Comparison of ENCODE assay signal across 11 cellular contexts in the genomic region with DNA sequence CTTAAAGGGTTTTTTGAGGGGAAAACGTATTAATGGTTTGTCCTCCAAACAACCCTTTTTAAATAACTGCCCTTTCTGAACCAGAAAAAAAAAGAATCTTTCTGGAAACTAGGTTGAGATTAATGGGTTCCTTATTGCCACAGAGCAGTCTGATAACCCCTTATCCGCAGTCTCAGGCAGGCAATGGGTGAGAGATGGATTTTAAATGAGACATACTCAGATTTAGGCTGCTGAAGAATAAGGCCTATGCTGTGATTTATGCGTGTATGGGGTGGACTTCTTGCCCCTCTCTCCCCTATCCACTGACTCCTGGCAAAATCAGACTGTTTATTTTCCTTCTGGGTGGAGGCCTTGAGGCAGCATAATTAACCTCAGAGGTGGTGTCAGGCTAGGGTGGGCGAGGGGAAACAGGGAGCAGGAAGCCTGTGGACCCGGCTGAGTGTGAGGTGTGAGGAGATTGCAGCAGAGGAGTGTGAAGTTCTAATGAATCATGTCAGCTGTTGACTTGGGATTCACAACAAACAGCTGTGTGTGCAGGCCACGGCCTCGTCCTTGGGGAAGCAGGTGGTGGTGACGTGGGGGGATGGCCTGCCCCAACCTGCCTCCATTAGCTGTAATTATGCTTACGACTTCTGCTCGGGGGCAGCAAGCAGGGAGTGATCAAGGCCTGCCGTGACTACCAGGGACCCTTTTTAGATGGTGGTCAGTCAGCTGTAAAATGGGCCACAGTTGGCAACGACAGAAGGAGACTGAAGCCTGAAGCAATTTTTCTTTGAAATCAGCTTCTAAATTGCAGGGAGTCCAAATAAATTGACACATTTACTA.
DNase-seq lines count a peak whose midpoint lies in the region; TF ChIP-seq lines count a peak whose summit lies in the region.
"Had no signal": no experiment of that assay in that cellular context is flagged by ENCODE, and none has a peak within 500 bp of the region (broad histone marks: within the 10 kb centered on the region; RNA-seq: fewer than 3 reads in every experiment).

No MANE protein-coding gene starts in this region.

- intact Hi-C loops in activated T-helper 2 cell treated with anti-CD3 and anti-CD28 coated beads, Interferon-gamma antibody, Interleukin-2, Interleukin-4, amounts not matched to agents 10 μg/mL and 5 μg/mL and 100 μg/mL, durations not matched to agents 14 hours and 24 hours and 36 hours (cut with micrococcal nuclease): no loop called here
- intact Hi-C loops in prostate gland (cut with DNase I): no loop called here

- H3K4me1 Mint-ChIP-seq in activated T-cell treated with anti-CD3 and anti-CD28 coated beads, Interleukin-2, amount 50 U/mL, for 24 hours (ENCODE audit: low read depth): no peaks in the 10 kb centered on the region
- peaks cover 74% of the 10 kb centered on the region for H3K4me1 Mint-ChIP-seq in endothelial cell (ENCODE audit: unreplicated experiment)
- H3K4me1 Mint-ChIP-seq in activated T-helper 2 cell treated with anti-CD3 and anti-CD28 coated beads, Interferon-gamma antibody, Interleukin-2, Interleukin-4, amounts not matched to agents 10 μg/mL and 5 μg/mL and 100 μg/mL, durations not matched to agents 14 hours and 24 hours and 36 hours (ENCODE audit: low read depth): no peaks in the 10 kb centered on the region

- DNase-seq in activated T-cell treated with anti-CD3 and anti-CD28 coated beads, Interleukin-2, amount 50 U/mL, for 24 hours: no peak
- DNase-seq in activated T-cell treated with anti-CD3 and anti-CD28 coated beads for 4 hours: no peak
- peak; percentile 40 for DNase-seq in NCI-H345 treated with DMSO at 0.1 percent for 48 hours (lab: John Stamatoyannopoulos, UW; ENCODE audit: unreplicated experiment)
- DNase-seq in endothelial cell (ENCODE audit: low spot score): no peak
- peak; percentile 36 for DNase-seq in skeletal muscle cell (ENCODE audit: low read depth)
- DNase-seq in activated naive CD4-positive, alpha-beta T cell treated with Interleukin-2 at 50 U/mL for 16 hours: no peak
- DNase-seq in activated T-helper 2 cell treated with anti-CD3 and anti-CD28 coated beads, Interferon-gamma antibody, Interleukin-2, Interleukin-4, amounts not matched to agents 10 μg/mL and 5 μg/mL and 100 μg/mL, durations not matched to agents 14 hours and 24 hours and 36 hours (ENCODE audit: low spot score): no peak
- DNase-seq in prostate gland (ENCODE audit: low spot score): no peak
- DNase-seq: activated effector memory CD4-positive, alpha-beta T cell treated with Interleukin-2 at 50 U/mL for 16 hours; tibial artery had no signal

- H3K4me1 ChIP-seq in prostate gland (replicated peaks): no peaks in the 10 kb centered on the region
- H3K4me1 ChIP-seq: tibial artery had no signal

- no peaks in the 10 kb centered on the region for H3K36me3 ChIP-seq in prostate gland

- H3K9me3 ChIP-seq in prostate gland: no peaks in the 10 kb centered on the region
- H3K9me3 ChIP-seq: tibial artery had no signal

- TF ChIP-seq CTCF in endothelial cell (IDR thresholded peaks at IDR 0.05; ENCODE audit: unreplicated experiment) (no peak), prostate gland (IDR thresholded peaks at IDR 0.05) (no peak)

- no peak for TF ChIP-seq POLR2A in prostate gland (IDR thresholded peaks at IDR 0.05)

- H3K27ac Mint-ChIP-seq in activated T-cell treated with anti-CD3 and anti-CD28 coated beads, Interleukin-2, amount 50 U/mL, for 24 hours: peak overlapping the region; percentile 38
- no peak overlapping the region for H3K27ac Mint-ChIP-seq in endothelial cell (ENCODE audit: unreplicated experiment)
- H3K27ac Mint-ChIP-seq in activated T-helper 2 cell treated with anti-CD3 and anti-CD28 coated beads, Interferon-gamma antibody, Interleukin-2, Interleukin-4, amounts not matched to agents 10 μg/mL and 5 μg/mL and 100 μg/mL, durations not matched to agents 14 hours and 24 hours and 36 hours: no peak overlapping the region

- no peaks in the 10 kb centered on the region for H3K27me3 ChIP-seq in prostate gland (replicated peaks; ENCODE audit: insufficient read depth)
- H3K27me3 ChIP-seq: tibial artery had no signal

- H3K27me3 Mint-ChIP-seq in activated T-cell treated with anti-CD3 and anti-CD28 coated beads, Interleukin-2, amount 50 U/mL, for 24 hours: no peaks in the 10 kb centered on the region
- H3K27me3 Mint-ChIP-seq in endothelial cell (ENCODE audit: unreplicated experiment): peaks cover 12% of the 10 kb centered on the region
- no peaks in the 10 kb centered on the region for H3K27me3 Mint-ChIP-seq in activated T-helper 2 cell treated with anti-CD3 and anti-CD28 coated beads, Interferon-gamma antibody, Interleukin-2, Interleukin-4, amounts not matched to agents 10 μg/mL and 5 μg/mL and 100 μg/mL, durations not matched to agents 14 hours and 24 hours and 36 hours (ENCODE audit: low read depth)

- no peak overlapping the region for H3K4me3 Mint-ChIP-seq in activated T-cell treated with anti-CD3 and anti-CD28 coated beads, Interleukin-2, amount 50 U/mL, for 24 hours
- H3K4me3 Mint-ChIP-seq in endothelial cell (ENCODE audit: unreplicated experiment): peak overlapping the region; percentile 56
- no peak overlapping the region for H3K4me3 Mint-ChIP-seq in activated T-helper 2 cell treated with anti-CD3 and anti-CD28 coated beads, Interferon-gamma antibody, Interleukin-2, Interleukin-4, amounts not matched to agents 10 μg/mL and 5 μg/mL and 100 μg/mL, durations not matched to agents 14 hours and 24 hours and 36 hours (ENCODE audit: low read depth)

- no peak overlapping the region for H3K27ac ChIP-seq in prostate gland
- H3K27ac ChIP-seq: tibial artery had no signal

- no peaks in the 10 kb centered on the region for H3K9me3 Mint-ChIP-seq in activated T-cell treated with anti-CD3 and anti-CD28 coated beads, Interleukin-2, amount 50 U/mL, for 24 hours
- H3K9me3 Mint-ChIP-seq in endothelial cell (ENCODE audit: unreplicated experiment): no peaks in the 10 kb centered on the region
- no peaks in the 10 kb centered on the region for H3K9me3 Mint-ChIP-seq in activated T-helper 2 cell treated with anti-CD3 and anti-CD28 coated beads, Interferon-gamma antibody, Interleukin-2, Interleukin-4, amounts not matched to agents 10 μg/mL and 5 μg/mL and 100 μg/mL, durations not matched to agents 14 hours and 24 hours and 36 hours

- H3K36me3 Mint-ChIP-seq in activated T-cell treated with anti-CD3 and anti-CD28 coated beads, Interleukin-2, amount 50 U/mL, for 24 hours (ENCODE audit: low read depth): peaks cover 45% of the 10 kb centered on the region
- no peaks in the 10 kb centered on the region for H3K36me3 Mint-ChIP-seq in endothelial cell (ENCODE audit: low read depth, unreplicated experiment)
- H3K36me3 Mint-ChIP-seq in activated T-helper 2 cell treated with anti-CD3 and anti-CD28 coated beads, Interferon-gamma antibody, Interleukin-2, Interleukin-4, amounts not matched to agents 10 μg/mL and 5 μg/mL and 100 μg/mL, durations not matched to agents 14 hours and 24 hours and 36 hours (ENCODE audit: low read depth): no peaks in the 10 kb centered on the region

- 50% methylated on average over 12 of the region's 12 CpGs for WGBS in prostate gland

- no peak overlapping the region for H3K4me3 ChIP-seq in skeletal muscle cell (ENCODE audit: low read depth, low read length)
- no peak overlapping the region for H3K4me3 ChIP-seq in prostate gland
- H3K4me3 ChIP-seq: smooth muscle cell, tibial artery had no signal

Comparison
In these comparisons a context has a peak if more than half of its experiments do, and no peak if none do; other contexts are left out.
1. DNase-seq: peak in NCI-H345 treated with DMSO at 0.1 percent for 48 hours (single experiment) and skeletal muscle cell (single experiment); none in activated T-cell treated with anti-CD3 and anti-CD28 coated beads, Interleukin-2, amount 50 U/mL, for 24 hours (single experiment), activated T-cell treated with anti-CD3 and anti-CD28 coated beads for 4 hours (single experiment), endothelial cell (single experiment), activated naive CD4-positive, alpha-beta T cell treated with Interleukin-2 at 50 U/mL for 16 hours (single experiment), activated T-helper 2 cell treated with anti-CD3 and anti-CD28 coated beads, Interferon-gamma antibody, Interleukin-2, Interleukin-4, amounts not matched to agents 10 μg/mL and 5 μg/mL and 100 μg/mL, durations not matched to agents 14 hours and 24 hours and 36 hours (single experiment) and prostate gland (single experiment).